In the genomic region with DNA sequence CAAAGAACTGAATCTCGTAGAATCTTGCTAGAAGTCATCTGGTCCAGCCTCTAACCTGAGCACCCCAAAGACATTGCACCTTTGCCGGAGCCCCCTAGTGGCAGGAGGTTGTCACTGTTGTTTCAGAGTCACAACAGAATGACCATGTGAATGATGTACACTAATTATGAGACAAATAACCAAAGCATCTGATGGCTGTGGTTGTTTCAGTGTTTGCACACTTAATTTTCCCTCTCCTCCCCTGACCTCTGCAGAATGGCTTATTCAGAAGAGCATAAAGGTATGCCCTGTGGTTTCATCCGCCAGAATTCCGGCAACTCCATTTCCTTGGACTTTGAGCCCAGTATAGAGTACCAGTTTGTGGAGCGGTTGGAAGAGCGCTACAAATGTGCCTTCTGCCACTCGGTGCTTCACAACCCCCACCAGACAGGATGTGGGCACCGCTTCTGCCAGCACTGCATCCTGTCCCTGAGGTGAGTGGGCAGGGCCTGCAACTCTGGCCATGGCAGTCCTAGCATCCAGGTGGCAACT, we compare ENCODE assay signal across 8 cellular contexts. TPM values are rescaled to one million over a fixed set of nuclear protein-coding genes. Genes with fewer than 3 reads are reported as not detected.
DNase-seq lines count a peak whose midpoint lies in the region; ATAC-seq and TF ChIP-seq lines count a peak whose summit lies in the region.

No MANE protein-coding gene starts in this region.

- peaks cover 0 to 20% (median 0%) of the 10 kb centered on the region in 12 donors for H3K4me1 ChIP-seq in heart left ventricle
- no peaks in the 10 kb centered on the region for H3K4me1 ChIP-seq in OCI-LY3 (ENCODE audit: low read length)
- no peaks in the 10 kb centered on the region for H3K4me1 ChIP-seq in right atrium auricular region

- no peak overlapping the region for H3K9ac ChIP-seq in OCI-LY3 (ENCODE audit: low read length)

- intact Hi-C loops in heart left ventricle (cut with DNase I), result no loop called here
- intact Hi-C loops in Right ventricle myocardium inferior (cut with DNase I), result no loop called here

- no peak for ATAC-seq in heart left ventricle
- ATAC-seq in Right ventricle myocardium inferior, result no peak
- ATAC-seq in HG02798 (IDR thresholded peaks at IDR 0.05; ENCODE audit: poor library complexity, unreplicated experiment), result peak; percentile 93

- peaks cover 24% of the 10 kb centered on the region for H4K20me1 ChIP-seq in OCI-LY3 (ENCODE audit: insufficient read depth, low read length)

- no peak for DNase-seq in heart left ventricle
- no peak for DNase-seq in Right ventricle myocardium inferior (ENCODE audit: missing footprints)
- peak; percentile 39 for DNase-seq in activated T-helper 1 cell treated with Interleukin-2 at 50 U/mL for 16 hours (ENCODE audit: low read depth)
- no peak for DNase-seq in right atrium auricular region (ENCODE audit: low spot score)
- peak; percentile 39 for DNase-seq in stimulated activated CD8-positive, alpha-beta memory T cell treated with anti-CD3 and anti-CD28 coated beads, Interleukin-12 subunit alpha, Interleukin-12 subunit beta, amount 100 ng/mL, for 1 hour (ENCODE audit: low read depth)
- DNase-seq in kidney glomerular epithelial cell (lab: John Stamatoyannopoulos, UW), result no peak

- WGBS in heart left ventricle, 4 donors, result 80 to 86% (median 83%) methylated on average over 8 of the region's 8 CpGs

- peaks cover 0 to 25% (median 12%) of the 10 kb centered on the region in 9 donors for H3K36me3 ChIP-seq in heart left ventricle
- H3K36me3 ChIP-seq in OCI-LY3 (replicated peaks; ENCODE audit: low read depth, low read length), result peaks cover 34% of the 10 kb centered on the region
- H3K36me3 ChIP-seq in right atrium auricular region, result peaks cover 6% of the 10 kb centered on the region

- peaks cover 27% of the 10 kb centered on the region for H3K79me2 ChIP-seq in OCI-LY3 (ENCODE audit: low read length)

- H3K4me3 ChIP-seq in heart left ventricle, result no peak overlapping the region
- H3K4me3 ChIP-seq in OCI-LY3 (ENCODE audit: low read length), result no peak overlapping the region
- no peak overlapping the region for H3K4me3 ChIP-seq in right atrium auricular region

- H3K27ac ChIP-seq in heart left ventricle, result peak overlapping the region in 1 of 12 donors; percentile 20
- no peak overlapping the region for H3K27ac ChIP-seq in OCI-LY3 (ENCODE audit: low read length)
- H3K27ac ChIP-seq in right atrium auricular region, result no peak overlapping the region

- no peak overlapping the region for H3K4me2 ChIP-seq in OCI-LY3 (ENCODE audit: low read length)

- peak; percentile 34 to 70 (median 55) for TF ChIP-seq CTCF in heart left ventricle (IDR thresholded peaks at IDR 0.05)
- peak; percentile 89 for TF ChIP-seq CTCF in OCI-LY3 (IDR thresholded peaks at IDR 0.05; ENCODE audit: low read depth, low read length)
- peak; percentile 48 to 65 for TF ChIP-seq CTCF in right atrium auricular region (IDR thresholded peaks at IDR 0.05)

- no peak for TF ChIP-seq POLR2A in heart left ventricle (IDR thresholded peaks at IDR 0.05)

- no peak overlapping the region for H2AFZ ChIP-seq in OCI-LY3 (ENCODE audit: low read depth, low read length)

- H3K9me3 ChIP-seq in heart left ventricle (peaks cover 0 to 12% (median 0%) of the 10 kb centered on the region in 12 donors), OCI-LY3 (ENCODE audit: insufficient read depth, low read length) (0 out of 2 replicates have a peak, but pooled peaks cover 3% of the 10 kb centered on the region), right atrium auricular region (no peaks in the 10 kb centered on the region)

- H3K27me3 ChIP-seq in heart left ventricle, result no peaks in the 10 kb centered on the region
- H3K27me3 ChIP-seq in OCI-LY3 (ENCODE audit: low read depth, low read length), result no peaks in the 10 kb centered on the region
- no peaks in the 10 kb centered on the region for H3K27me3 ChIP-seq in right atrium auricular region

RNA-seq across cellular contexts. Expression of a gene that starts 26.4 kb away (rescaled TPM):
- total RNA-seq in heart left ventricle, result 1 to 10 TPM; 1.6 to 8.8 (median 2.5) TPM
- 1 to 10 TPM; 1.3 to 2.1 TPM for polyA plus RNA-seq in heart left ventricle
- 2.1 TPM for total RNA-seq in Right ventricle myocardium inferior
- 1 to 10 TPM; 2.1 to 2.4 TPM for total RNA-seq in right atrium auricular region

Comparison
In these comparisons a context has a peak if more than half of its experiments do, and no peak if none do; other contexts are left out.
1. DNase-seq: peak in activated T-helper 1 cell treated with Interleukin-2 at 50 U/mL for 16 hours (single experiment) and stimulated activated CD8-positive, alpha-beta memory T cell treated with anti-CD3 and anti-CD28 coated beads, Interleukin-12 subunit alpha, Interleukin-12 subunit beta, amount 100 ng/mL, for 1 hour (single experiment); none in heart left ventricle (0 of 5), Right ventricle myocardium inferior (single experiment), right atrium auricular region (single experiment) and kidney glomerular epithelial cell (single experiment).
2. Peak in every context shown above with its lines, with median percentiles within 50 percentile points of each other: CTCF ChIP-seq.